8 cellular contexts compared by ENCODE assay signal in genomic region chr11:46917109-46918086, GRCh38. TPM values are rescaled to one million over a fixed set of nuclear protein-coding genes. Genes with fewer than 3 reads are reported as not detected.
DNase-seq lines count a peak whose midpoint lies in the region; ATAC-seq and TF ChIP-seq lines count a peak whose summit lies in the region.

No MANE protein-coding gene starts in this region.

- TF ChIP-seq CTCF in GM12875 (IDR thresholded peaks at IDR 0.05; ENCODE audit: borderline replicate concordance, insufficient read depth, low read depth, low read length) (no peak), foreskin keratinocyte (conservative IDR thresholded peaks at IDR 0.05) (no peak), gastrocnemius medialis (IDR thresholded peaks at IDR 0.05 in 4 of 5, conservative IDR thresholded peaks at IDR 0.05 in 1 of 5) (no peak)

- no peaks in the 10 kb centered on the region for H3K27me3 ChIP-seq in foreskin keratinocyte
- no peaks in the 10 kb centered on the region for H3K27me3 ChIP-seq in gastrocnemius medialis

- no peaks in the 10 kb centered on the region for H3K36me3 Mint-ChIP-seq in T-cell

- ATAC-seq in T-cell (replicated peaks in 1 of 4) (peak in 3 of 4 experiments; percentile 15 to 31 (median 25)), foreskin keratinocyte (no peak), gastrocnemius medialis (no peak), GM19351 (IDR thresholded peaks at IDR 0.05; ENCODE audit: unreplicated experiment) (no peak), HG03196 (IDR thresholded peaks at IDR 0.05; ENCODE audit: unreplicated experiment) (no peak)

- H3K36me3 ChIP-seq in gastrocnemius medialis, result no peaks in the 10 kb centered on the region

- no peak for TF ChIP-seq POLR2A in gastrocnemius medialis (IDR thresholded peaks at IDR 0.05)

- H3K4me3 ChIP-seq in GM12875 (ENCODE audit: low read depth, low read length) (peak overlapping the region; percentile 34), gastrocnemius medialis (peak overlapping the region; percentile 64 to 81 (median 70))

- H3K27ac ChIP-seq in foreskin keratinocyte, result peak overlapping the region; percentile 16
- H3K27ac ChIP-seq in gastrocnemius medialis, result peak overlapping the region; percentile 82 to 90 (median 88)

- in situ Hi-C loops in gastrocnemius medialis (cut with MboI; ENCODE audit: low sequenced_read_pairs in 4 of 4), result no loop called here

- H3K27me3 Mint-ChIP-seq in T-cell, result peaks cover 57 to 68% of the 10 kb centered on the region in 2 donors

- intact Hi-C loops in gastrocnemius medialis (cut with DNase I; ENCODE audit: low total_unique reads), result loop anchor here (10.0 kb wide), 1 partner anchor 327 kb away; the partner anchor contains the start of gene ACP2

- no peaks in the 10 kb centered on the region for H3K9me3 ChIP-seq in gastrocnemius medialis

- peak overlapping the region; percentile 70 to 81 (median 73) for H3K4me3 Mint-ChIP-seq in T-cell

- H3K9me3 Mint-ChIP-seq in T-cell, result no peaks in the 10 kb centered on the region

- peaks cover 25 to 29% (median 28%) of the 10 kb centered on the region in 3 donors for H3K4me1 Mint-ChIP-seq in T-cell

- DNase-seq in T-cell (peak in 2 of 34 experiments; percentile 17 to 18), foreskin keratinocyte (no peak), gastrocnemius medialis (no peak), GM19238 (ENCODE audit: insufficient read length, low spot score) (no peak), NCI-H2107 treated with DMSO at 0.1 percent for 48 hours (lab: John Stamatoyannopoulos, UW; ENCODE audit: unreplicated experiment) (no peak)

- CTCF ChIA-PET in T-cell (lab: Charles Lee), result interaction anchor here (0.7 to 1.2 kb wide), 3 partner anchors 31 to 537 kb away, joined by 3 read pairs; no protein-coding TSS in a partner anchor

- peaks cover 31% of the 10 kb centered on the region for H3K4me1 ChIP-seq in foreskin keratinocyte
- H3K4me1 ChIP-seq in gastrocnemius medialis, result peaks cover 64 to 66% of the 10 kb centered on the region in 2 donors

- POLR2A ChIA-PET in T-cell (lab: Charles Lee), result interaction anchor here in 1 of 2 donors (0.6 kb wide), 1 partner anchor 8 kb away, joined by 4 read pairs; no protein-coding TSS in a partner anchor

- H3K27ac Mint-ChIP-seq in T-cell, result no peak overlapping the region

RNA-seq across cellular contexts. Expression of gene LRP4, which starts 1.0 kb away (rescaled TPM):
- total RNA-seq in T-cell (under 1 TPM in 3 of 5 donors, not detected in 2; 0.06 to 0.26 (median 0.13) TPM), foreskin keratinocyte (9.0 and 9.5 TPM in 2 replicates), gastrocnemius medialis (10 to 100 TPM in 1 of 4 donors, 1 to 10 TPM in 3; 3.9 to 19.0 (median 6.2) TPM)
- polyA plus RNA-seq in foreskin keratinocyte, result 4.2 and 5.0 TPM in 2 replicates

RNA-seq across cellular contexts. Expression of gene CSTPP1, which starts 19.2 kb away (rescaled TPM):
- total RNA-seq in T-cell, result 10 to 100 TPM; 13.3 to 16.9 (median 15.0) TPM
- total RNA-seq in foreskin keratinocyte, result 25.0 and 30.3 TPM in 2 replicates
- polyA plus RNA-seq in foreskin keratinocyte, result 29.5 and 32.5 TPM in 2 replicates
- 1 to 10 TPM; 4.3 to 8.1 (median 6.4) TPM for total RNA-seq in gastrocnemius medialis

Comparison
In these comparisons a context has a peak if more than half of its experiments do, and no peak if none do; other contexts are left out.
1. ATAC-seq: peak in T-cell (3 of 4); none in foreskin keratinocyte (single experiment), gastrocnemius medialis (0 of 2), GM19351 (single experiment) and HG03196 (single experiment).